19 cellular contexts compared by ENCODE assay signal in genomic region chr1:14738647-14739046, GRCh38.
DNase-seq lines count a peak whose midpoint lies in the region; ATAC-seq, FAIRE-seq and TF ChIP-seq lines count a peak whose summit lies in the region.
"Had no signal": no experiment of that assay in that cellular context is flagged by ENCODE, and none has a peak within 500 bp of the region (broad histone marks: within the 10 kb centered on the region; RNA-seq: fewer than 3 reads in every experiment).

No MANE protein-coding gene starts in this region.

- SMC1A ChIA-PET in GM12878 (lab: Charles Lee; ENCODE audit: uncharacterized antibody, unreplicated experiment), result interaction anchor here (0.8 to 1.8 kb wide), 2 partner anchors 9 to 48 kb away, joined by 3 to 7 read pairs; no protein-coding TSS in a partner anchor

- BruUV-seq in OCI-LY7 (replicated peaks; lab: Mats Ljungman, UMichigan) (no TSS peak), GM12878 (replicated peaks; lab: Mats Ljungman, UMichigan) (no TSS peak)

- RAD21 ChIA-PET in GM12878 (lab: Charles Lee; ENCODE audit: unreplicated experiment), result no interaction called here

- no peaks in the 10 kb centered on the region for H3K9me2 ChIP-seq in OCI-LY7 (ENCODE audit: insufficient read depth, low read length)

- peak overlapping the region; percentile 61 for H3K4me2 ChIP-seq in OCI-LY7 (ENCODE audit: low read length)
- no peak overlapping the region for H3K4me2 ChIP-seq in GM12878 (ENCODE audit: control insufficient read depth, insufficient read depth)
- H3K4me2 ChIP-seq: KMS-11 had no signal

- POLR2A ChIA-PET in OCI-LY7 (lab: Charles Lee), result interaction anchor here (1.5 to 2.3 kb wide), 3 partner anchors 24 to 143 kb away, joined by 4 to 9 read pairs (median 5); no protein-coding TSS in a partner anchor
- POLR2A ChIA-PET in GM12878 (lab: Charles Lee), result interaction anchor here (1.8 kb wide), 1 partner anchor 14 kb away, joined by 5 read pairs; no protein-coding TSS in a partner anchor

- no peaks in the 10 kb centered on the region for H4K20me1 ChIP-seq in OCI-LY7 (ENCODE audit: insufficient read depth, low read length)
- H4K20me1 ChIP-seq in GM12878 (ENCODE audit: control insufficient read depth, insufficient read depth), result no peaks in the 10 kb centered on the region

- TF ChIP-seq CTCF in C4-2B (conservative IDR thresholded peaks at IDR 0.05) (no peak), OCI-LY7 (conservative IDR thresholded peaks at IDR 0.05; ENCODE audit: low read length) (no peak), GM12878 (IDR thresholded peaks at IDR 0.05 in 2 of 3, conservative IDR thresholded peaks at IDR 0.05 in 1 of 3; ENCODE audit: control insufficient read depth in 2 of 3, extremely low read depth in 1 of 3, insufficient read depth in 1 of 3, low read depth in 3 of 3, low read length in 3 of 3) (no peak), brain microvascular endothelial cell (IDR thresholded peaks at IDR 0.05; ENCODE audit: low read depth, low read length, missing control alignments) (no peak)

- H3K27me3 ChIP-seq in GM12878 (replicated peaks in 1 of 2; ENCODE audit: control insufficient read depth in 2 of 2, insufficient read depth in 2 of 2, low read length in 1 of 2) (no peaks in the 10 kb centered on the region), aorta (ENCODE audit: control insufficient read depth in 1 of 2, insufficient read depth in 2 of 2, low read length in 1 of 2) (no peaks in the 10 kb centered on the region), brain microvascular endothelial cell (replicated peaks) (no peaks in the 10 kb centered on the region)
- H3K27me3 ChIP-seq: BE2C had no signal

- DNase-seq in OCI-LY7 (ENCODE audit: low spot score) (no peak), GM12878 (ENCODE audit: low read depth, low spot score) (no peak), hippocampal formation (lab: John Stamatoyannopoulos, UW) (no peak), aorta (no peak), brain microvascular endothelial cell (no peak)
- DNase-seq: ACHN; BE2C; Calu3; CD8-positive, alpha-beta T cell; DMS 273 treated with DMSO at 0.1 percent for 48 hours; DMS53; DND-41; GOT3; H9 had no signal

- H2AFZ ChIP-seq in OCI-LY7 (ENCODE audit: low read length) (no peak overlapping the region), GM12878 (ENCODE audit: control insufficient read depth, low read depth, low read length) (no peak overlapping the region)

- no peak for TF ChIP-seq RAD21 in GM12878 (IDR thresholded peaks at IDR 0.05; ENCODE audit: insufficient read depth, low read depth, low read length)

- peaks cover 68% of the 10 kb centered on the region for H3K4me1 ChIP-seq in OCI-LY7 (ENCODE audit: insufficient read depth, low read length, poor library complexity, severe bottlenecking)
- peaks cover 17% of the 10 kb centered on the region for H3K4me1 ChIP-seq in GM12878 (ENCODE audit: control insufficient read depth, insufficient read depth, low read length)
- H3K4me1 ChIP-seq in aorta (ENCODE audit: control insufficient read depth in 1 of 2, insufficient read depth in 2 of 2, low read length in 2 of 2), result no peaks in the 10 kb centered on the region
- H3K4me1 ChIP-seq: BE2C had no signal

- intact Hi-C loops in OCI-LY7 (cut with micrococcal nuclease; ENCODE audit: unreplicated experiment) (loop anchor here (5.0 kb wide), 2 partner anchors 371 to 486 kb away; no protein-coding TSS in a partner anchor), GM12878 (cut with micrococcal nuclease; ENCODE audit: unreplicated experiment) (no loop called here), aorta (cut with DNase I) (loop anchor here in 1 of 2 donors (10.0 kb wide), 1 partner anchor 644 kb away; no protein-coding TSS in a partner anchor)

- H3K9me3 ChIP-seq in OCI-LY7 (ENCODE audit: low read length) (no peaks in the 10 kb centered on the region), GM12878 (replicated peaks; ENCODE audit: control insufficient read depth, insufficient read depth, low read length) (no peaks in the 10 kb centered on the region; the same call in 2 of the 3 replicates), aorta (ENCODE audit: control insufficient read depth, low read length) (no peaks in the 10 kb centered on the region)
- H3K9me3 ChIP-seq: BE2C had no signal

- no peak for ATAC-seq in GM12878
- ATAC-seq in GM21447 (IDR thresholded peaks at IDR 0.05; ENCODE audit: unreplicated experiment), result no peak
- ATAC-seq in aorta (ENCODE audit: low FRiP score), result no peak
- ATAC-seq: CD8-positive, alpha-beta T cell had no signal

- H3K79me2 ChIP-seq in OCI-LY7 (ENCODE audit: insufficient read depth, low read depth, low read length) (peaks cover 27% of the 10 kb centered on the region), GM12878 (ENCODE audit: control insufficient read depth, insufficient read depth, low read length) (no peaks in the 10 kb centered on the region)

- H3K9ac ChIP-seq in GM12878 (ENCODE audit: control insufficient read depth, insufficient read depth, low read length), result no peak overlapping the region
- H3K9ac ChIP-seq: KMS-11 had no signal

- no peak for TF ChIP-seq POLR2A in GM12878 (IDR thresholded peaks at IDR 0.05; ENCODE audit: low read depth, low read length)

- FAIRE-seq in GM12878 (lab: Jason Lieb, UNC), result no peak
- FAIRE-seq: A204.1, G401.6 had no signal

- in situ Hi-C loops in GM12878 (cut with MboI) (no loop called here), brain microvascular endothelial cell (cut with HindIII; ENCODE audit: low pct_ligation_motif_present, low sequenced_read_pairs) (no loop called here)

- H3K36me3 ChIP-seq in OCI-LY7 (ENCODE audit: insufficient read depth, low read length) (no peaks in the 10 kb centered on the region), GM12878 (ENCODE audit: control insufficient read depth in 2 of 2, insufficient read depth in 2 of 2, low read length in 1 of 2) (no peaks in the 10 kb centered on the region), aorta (ENCODE audit: control insufficient read depth in 1 of 2, insufficient read depth in 2 of 2, low read length in 1 of 2) (no peaks in the 10 kb centered on the region), brain microvascular endothelial cell (replicated peaks) (no peaks in the 10 kb centered on the region)
- H3K36me3 ChIP-seq: BE2C had no signal

- 45% methylated on average over 8 of the region's 8 CpGs for WGBS in GM12878 (ENCODE audit: insufficient coverage, insufficient replicate concordance, low lambda C conversion rate, missing lambda C conversion rate)
- WGBS in aorta, 2 donors, result 70 to 82% methylated on average over 8 of the region's 8 CpGs

- H3K27ac ChIP-seq in C4-2B (peak overlapping the region; percentile 88), OCI-LY7 (ENCODE audit: low read depth, low read length, poor library complexity, severe bottlenecking) (peak overlapping the region; percentile 98), GM12878 (ENCODE audit: control insufficient read depth, insufficient read depth) (no peak overlapping the region), aorta (ENCODE audit: low read depth in 1 of 2, low read length in 2 of 2) (no peak overlapping the region), brain microvascular endothelial cell (no peak overlapping the region)
- H3K27ac ChIP-seq: KMS-11 had no signal

- H3K4me3 ChIP-seq in OCI-LY7 (ENCODE audit: low read depth, low read length, poor library complexity, severe bottlenecking) (no peak overlapping the region), GM12878 (no peak overlapping the region), aorta (ENCODE audit: low read length in 2 of 2) (no peak overlapping the region), brain microvascular endothelial cell (ENCODE audit: low read depth, low read length) (no peak overlapping the region)

- TF ChIP-seq EP300 in GM12878 (IDR thresholded peaks at IDR 0.05; ENCODE audit: borderline replicate concordance in 1 of 2, control insufficient read depth in 1 of 2, low read depth in 2 of 2, low read length in 2 of 2), result no peak

- CTCF ChIA-PET in OCI-LY7 (lab: Charles Lee; ENCODE audit: unreplicated experiment) (interaction anchor here (0.7 kb wide), 1 partner anchor 48 kb away, joined by 3 read pairs; no protein-coding TSS in a partner anchor), GM12878 (lab: Yijun Ruan, JAX) (interaction anchor here (0.9 to 1.8 kb wide), 3 partner anchors 9 to 40 kb away, joined by 3 to 8 read pairs (median 4); no protein-coding TSS in a partner anchor)

TF ChIP-seq in GM12878, 131 proteins besides CTCF, POLR2A, EP300 and RAD21:
- no peak for TF ChIP-seq ZZZ3 (IDR thresholded peaks at IDR 0.05; ENCODE audit: control insufficient read depth, insufficient read length, low read depth)
- TF ChIP-seq SMARCA5 (IDR thresholded peaks at IDR 0.05), result 0 out of 2 replicates have a peak, but pooled peaks have one; percentile 17

Comparison
In these comparisons a context has a peak if more than half of its experiments do, and no peak if none do; other contexts are left out.
1. H3K27ac ChIP-seq: peak in C4-2B (single experiment) and OCI-LY7 (single experiment); none in GM12878 (single experiment), aorta (0 of 2) and brain microvascular endothelial cell (single experiment).